In genomic region chr2:151665959-151666358, GRCh38 we compare ENCODE assay signal across 20 cellular contexts.
"Had no signal": no experiment of that assay in that cellular context is flagged by ENCODE, and none has a peak within 500 bp of the region (broad histone marks: within the 10 kb centered on the region; RNA-seq: fewer than 3 reads in every experiment).

No MANE protein-coding gene starts in this region.

- H3K4me1 ChIP-seq: left lung, stomach, thyroid gland, vagina had no signal

- H3K36me3 ChIP-seq: left lung, stomach, thyroid gland, vagina had no signal

- H3K27ac ChIP-seq: left lung, parathyroid adenoma, right atrium auricular region, stomach, thyroid gland, vagina had no signal

- H3K9me3 Mint-ChIP-seq: natural killer cell; stimulated activated effector memory CD8-positive, alpha-beta T cell treated with anti-CD3 and anti-CD28 coated beads, Interleukin-12 subunit alpha, Interleukin-12 subunit beta, amount 100 ng/mL, for 72 hours had no signal

- H3K27me3 Mint-ChIP-seq: progenitor cell of endocrine pancreas had no signal

- H3K27ac Mint-ChIP-seq: natural killer cell; progenitor cell of endocrine pancreas; stimulated activated effector memory CD8-positive, alpha-beta T cell treated with anti-CD3 and anti-CD28 coated beads, Interleukin-12 subunit alpha, Interleukin-12 subunit beta, amount 100 ng/mL, for 72 hours had no signal

- H2AFZ ChIP-seq: parathyroid adenoma had no signal

- H3K36me3 Mint-ChIP-seq: stimulated activated effector memory CD8-positive, alpha-beta T cell treated with anti-CD3 and anti-CD28 coated beads, Interleukin-12 subunit alpha, Interleukin-12 subunit beta, amount 100 ng/mL, for 72 hours had no signal

- H3K4me3 ChIP-seq: left lung, right atrium auricular region, stomach, thyroid gland, vagina had no signal

- H3K4me3 Mint-ChIP-seq: natural killer cell; stimulated activated effector memory CD8-positive, alpha-beta T cell treated with anti-CD3 and anti-CD28 coated beads, Interleukin-12 subunit alpha, Interleukin-12 subunit beta, amount 100 ng/mL, for 72 hours had no signal

- ATAC-seq: left lung; natural killer cell; sciatic nerve; stimulated activated effector memory CD8-positive, alpha-beta T cell treated with anti-CD3 and anti-CD28 coated beads, Interleukin-12 subunit alpha, Interleukin-12 subunit beta, amount 100 ng/mL, for 72 hours had no signal

- DNase-seq: cortex of kidney; effector CD4-positive, alpha-beta T cell; head of caudate nucleus; kidney; left lung; mesenchymal stem cell; midbrain; natural killer cell; occipital lobe; stimulated activated CD4-positive, alpha-beta T cell treated with anti-CD3 and anti-CD28 coated beads, Interleukin-2, amount 100 ng/mL, for 24 hours; stimulated activated CD4-positive, alpha-beta T cell treated with anti-CD3 and anti-CD28 coated beads, Interleukin-4, amount 100 ng/mL, for 24 hours; stimulated activated naive CD4-positive, alpha-beta T cell treated with Interleukin-2 at 50 U/mL for 16 hours; stomach; thyroid gland had no signal

- H3K79me2 ChIP-seq: parathyroid adenoma had no signal

- H3K9me3 ChIP-seq: left lung, right atrium auricular region, stomach, thyroid gland, vagina had no signal

- H3K27me3 ChIP-seq: left lung, right atrium auricular region, stomach, thyroid gland, vagina had no signal
